In the genomic region with DNA sequence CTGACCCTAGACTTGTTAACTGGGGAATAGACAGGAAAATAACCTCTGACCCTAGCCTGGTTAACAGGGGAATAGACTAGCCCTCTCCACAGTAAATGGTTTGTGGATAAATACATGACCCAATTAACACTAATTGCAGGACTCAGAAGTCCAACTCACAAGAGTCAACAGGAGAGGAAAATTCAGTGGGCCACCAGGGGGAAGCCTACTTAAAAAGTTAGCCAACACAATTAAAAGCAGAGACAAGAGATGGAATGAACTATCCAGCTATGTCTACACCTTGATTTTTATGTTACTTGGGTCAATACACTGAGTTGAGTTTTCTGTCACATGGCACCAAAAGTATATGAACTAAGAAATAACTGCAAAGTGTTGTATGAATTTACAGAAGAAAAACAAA, we compare ENCODE assay signal across 8 cellular contexts.
DNase-seq lines count a peak whose midpoint lies in the region; ATAC-seq and TF ChIP-seq lines count a peak whose summit lies in the region.

No MANE protein-coding gene starts in this region.

- no peak overlapping the region for H3K4me3 Mint-ChIP-seq in stimulated activated effector memory CD8-positive, alpha-beta T cell treated with anti-CD3 and anti-CD28 coated beads, Interleukin-12 subunit alpha, Interleukin-12 subunit beta, amount 100 ng/mL, for 72 hours

- no peaks in the 10 kb centered on the region for H3K36me3 Mint-ChIP-seq in stimulated activated effector memory CD8-positive, alpha-beta T cell treated with anti-CD3 and anti-CD28 coated beads, Interleukin-12 subunit alpha, Interleukin-12 subunit beta, amount 100 ng/mL, for 72 hours

- in situ Hi-C loops in Caki2 (cut with HindIII; ENCODE audit: low pct_unique_long_range_greater_than_20kb, low sequenced_read_pairs) = no loop called here

- H3K27me3 ChIP-seq in Peyer's patch = no peaks in the 10 kb centered on the region
- H3K27me3 ChIP-seq in left lung = no peaks in the 10 kb centered on the region

- peaks cover 10% of the 10 kb centered on the region for H3K4me1 Mint-ChIP-seq in stimulated activated effector memory CD8-positive, alpha-beta T cell treated with anti-CD3 and anti-CD28 coated beads, Interleukin-12 subunit alpha, Interleukin-12 subunit beta, amount 100 ng/mL, for 72 hours

- H3K27ac ChIP-seq in Peyer's patch (no peak overlapping the region), left lung (no peak overlapping the region)

- DNase-seq in Caki2 (ENCODE audit: low read depth) (peak; percentile 24), Peyer's patch (peak in 2 of 3 donors; percentile 80 to 92), left lung (peak in 1 of 2 donors; percentile 40), kidney glomerular epithelial cell (lab: John Stamatoyannopoulos, UW) (no peak)
- DNase-seq in activated naive CD8-positive, alpha-beta T cell treated with anti-CD3 and anti-CD28 coated beads, Interleukin-2, amount 50 U/mL, for 16 hours (ENCODE audit: low read depth, low spot score) = peak; percentile 15
- DNase-seq in stimulated activated effector memory CD8-positive, alpha-beta T cell treated with anti-CD3 and anti-CD28 coated beads, Interleukin-12 subunit alpha, Interleukin-12 subunit beta, amount 100 ng/mL, for 72 hours (ENCODE audit: low spot score in 2 of 2) = peak in 1 of 2 donors; percentile 11

- H3K9me3 Mint-ChIP-seq in stimulated activated effector memory CD8-positive, alpha-beta T cell treated with anti-CD3 and anti-CD28 coated beads, Interleukin-12 subunit alpha, Interleukin-12 subunit beta, amount 100 ng/mL, for 72 hours = no peaks in the 10 kb centered on the region

- TF ChIP-seq CTCF in Peyer's patch (IDR thresholded peaks at IDR 0.05) = peak; percentile 39 to 60 (median 52)
- TF ChIP-seq CTCF in left lung (IDR thresholded peaks at IDR 0.05) = peak; percentile 29

- ATAC-seq in GM21619 (IDR thresholded peaks at IDR 0.05; ENCODE audit: unreplicated experiment) (peak; percentile 74), left lung (no peak), HG02610 (IDR thresholded peaks at IDR 0.05; ENCODE audit: unreplicated experiment) (no peak)
- peak; percentile 55 for ATAC-seq in stimulated activated effector memory CD8-positive, alpha-beta T cell treated with anti-CD3 and anti-CD28 coated beads, Interleukin-12 subunit alpha, Interleukin-12 subunit beta, amount 100 ng/mL, for 72 hours

- H3K4me3 ChIP-seq in Peyer's patch = no peak overlapping the region
- H3K4me3 ChIP-seq in left lung = no peak overlapping the region

- intact Hi-C loops in left lung (cut with DNase I) = loop anchor here in 1 of 2 donors (10.0 kb wide), 1 partner anchor 157 kb away; the partner anchor contains the start of gene SLC39A10

- H3K9me3 ChIP-seq in Peyer's patch (no peaks in the 10 kb centered on the region), left lung (no peaks in the 10 kb centered on the region)

- no peak overlapping the region for H3K27ac Mint-ChIP-seq in stimulated activated effector memory CD8-positive, alpha-beta T cell treated with anti-CD3 and anti-CD28 coated beads, Interleukin-12 subunit alpha, Interleukin-12 subunit beta, amount 100 ng/mL, for 72 hours

- no peak for TF ChIP-seq POLR2A in Peyer's patch (IDR thresholded peaks at IDR 0.05)

- H3K36me3 ChIP-seq in Peyer's patch (no peaks in the 10 kb centered on the region), left lung (no peaks in the 10 kb centered on the region)

- H3K4me1 ChIP-seq in Peyer's patch (no peaks in the 10 kb centered on the region), left lung (no peaks in the 10 kb centered on the region)

Comparison
In these comparisons a context has a peak if more than half of its experiments do, and no peak if none do; other contexts are left out.
1. ATAC-seq: peak in GM21619 (single experiment) and stimulated activated effector memory CD8-positive, alpha-beta T cell treated with anti-CD3 and anti-CD28 coated beads, Interleukin-12 subunit alpha, Interleukin-12 subunit beta, amount 100 ng/mL, for 72 hours (single experiment); none in left lung (single experiment) and HG02610 (single experiment).